In the genomic region with DNA sequence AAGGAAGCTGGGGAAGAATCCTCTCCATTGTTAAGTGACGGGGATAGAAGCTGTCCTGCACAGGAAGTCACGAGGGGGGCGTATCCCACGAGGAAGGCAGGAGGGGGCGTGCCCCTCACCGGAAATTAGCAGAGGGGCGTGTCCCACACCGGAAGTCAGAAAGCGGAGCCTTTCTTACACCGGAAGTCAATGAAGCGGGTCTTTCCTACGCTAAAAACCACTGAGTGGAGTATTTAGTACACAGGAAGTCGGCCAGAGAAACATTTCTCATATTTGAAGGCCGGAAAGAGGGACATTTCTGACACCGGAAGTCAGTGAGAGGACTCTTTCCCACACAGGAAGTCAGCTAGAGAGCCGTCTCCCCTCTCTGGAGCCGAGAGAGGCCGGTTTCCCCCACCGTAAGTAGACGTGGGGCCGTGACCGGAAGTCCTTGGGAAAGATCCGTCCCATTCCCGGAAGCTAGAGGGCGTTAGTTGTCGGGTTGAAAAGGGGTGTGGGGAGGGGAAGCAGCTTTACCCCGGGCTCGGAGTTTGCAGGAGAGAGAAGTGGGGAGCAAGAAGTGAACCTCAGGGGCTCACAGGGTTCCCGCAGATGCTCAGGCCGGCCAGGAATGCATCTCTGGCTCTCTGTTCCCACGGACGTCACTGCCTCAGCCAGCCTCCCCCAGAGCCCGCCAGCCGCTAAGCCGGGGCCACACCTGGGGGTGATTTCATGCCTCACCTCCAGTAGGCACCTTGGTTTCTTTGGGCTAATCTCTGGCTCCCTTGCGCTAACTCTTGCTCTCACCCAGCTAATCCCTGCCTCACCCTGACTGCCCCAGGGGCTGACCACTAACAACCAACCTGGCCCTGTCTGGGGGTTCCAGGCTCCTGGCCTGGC, we compare ENCODE assay signal across 1 cellular context.
TF ChIP-seq lines count a peak whose summit lies in the region.

No MANE protein-coding gene starts in this region.

TF ChIP-seq in H1, 55 proteins besides CTCF, POLR2A, EP300 and RAD21 (continued from another document):
- peak; percentile 48 for TF ChIP-seq CTBP2 (IDR thresholded peaks at IDR 0.05; ENCODE audit: borderline replicate concordance, insufficient read depth, insufficient read length, low read length)
- no peak for TF ChIP-seq JUN (IDR thresholded peaks at IDR 0.05; ENCODE audit: low read depth, low read length)
